ENCODE assay signal across 19 cellular contexts in genomic region chr6:34083227-34083889, GRCh38.
DNase-seq lines count a peak whose midpoint lies in the region; ATAC-seq, FAIRE-seq and TF ChIP-seq lines count a peak whose summit lies in the region.
"Had no signal": no experiment of that assay in that cellular context is flagged by ENCODE, and none has a peak within 500 bp of the region (broad histone marks: within the 10 kb centered on the region; RNA-seq: fewer than 3 reads in every experiment).

No MANE protein-coding gene starts in this region.

- no peak for FAIRE-seq in astrocyte (lab: Jason Lieb, UNC)

- H3K4me3 ChIP-seq in right cardiac atrium (ENCODE audit: low read length), result no peak overlapping the region
- no peak overlapping the region for H3K4me3 ChIP-seq in astrocyte (ENCODE audit: insufficient read depth, low read depth, low read length)
- no peak overlapping the region for H3K4me3 ChIP-seq in sigmoid colon
- H3K4me3 ChIP-seq: GM23248, MG63, PC-9 had no signal

- no peak overlapping the region for H2AFZ ChIP-seq in astrocyte (ENCODE audit: low read depth, low read length)
- H2AFZ ChIP-seq: GM23248, PC-9 had no signal

- H3K27ac ChIP-seq in right cardiac atrium (ENCODE audit: low read length) (no peak overlapping the region), astrocyte (ENCODE audit: low read depth, low read length) (no peak overlapping the region), sigmoid colon (no peak overlapping the region)
- H3K27ac ChIP-seq: C4-2B, GM23248, PC-9, RWPE1 had no signal

- DNase-seq in right cardiac atrium (no peak), left cardiac atrium (no peak), astrocyte (ENCODE audit: low read depth) (no peak), left kidney (ENCODE audit: low read depth, low spot score) (peak; percentile 59), SW 1271 (lab: John Stamatoyannopoulos, UW) (no peak), sigmoid colon (no peak), left colon (no peak)
- DNase-seq: GDM1, GM23248, Kasumi-1, MG63, NCI-H1092, NCI-H1436 treated with DMSO at 0.1 percent for 48 hours, NCI-H510A, NCI-H82, PC-9 had no signal

- peak overlapping the region; percentile 34 for H3K27ac Mint-ChIP-seq in astrocyte (ENCODE audit: unreplicated experiment)

- no peak overlapping the region for H3K4me3 Mint-ChIP-seq in astrocyte (ENCODE audit: unreplicated experiment)

- H3K36me3 ChIP-seq in astrocyte (ENCODE audit: insufficient read depth, low read length) (no peaks in the 10 kb centered on the region), sigmoid colon (no peaks in the 10 kb centered on the region)
- H3K36me3 ChIP-seq: MG63 had no signal

- H3K4me1 Mint-ChIP-seq in astrocyte (ENCODE audit: low read depth, unreplicated experiment), result peaks cover 8% of the 10 kb centered on the region

- H4K20me1 ChIP-seq in astrocyte (ENCODE audit: insufficient read depth, low read length), result no peaks in the 10 kb centered on the region

- no peaks in the 10 kb centered on the region for H3K9me3 Mint-ChIP-seq in astrocyte (ENCODE audit: unreplicated experiment)

- TF ChIP-seq CTCF in astrocyte (IDR thresholded peaks at IDR 0.05; ENCODE audit: insufficient read depth, low read depth, low read length) (no peak), sigmoid colon (IDR thresholded peaks at IDR 0.05) (no peak)

- no peak overlapping the region for H3K9ac ChIP-seq in astrocyte (ENCODE audit: low read length)
- H3K9ac ChIP-seq: GM23248 had no signal

- ATAC-seq in right cardiac atrium, result peak; percentile 27 to 31
- ATAC-seq in left cardiac atrium, result no peak
- ATAC-seq in left colon, result no peak
- ATAC-seq: HCT116 had no signal

- H3K27me3 ChIP-seq in right cardiac atrium (ENCODE audit: control insufficient read depth, insufficient read depth) (no peaks in the 10 kb centered on the region), astrocyte (ENCODE audit: insufficient read depth, low read length) (peaks cover 5% of the 10 kb centered on the region), sigmoid colon (no peaks in the 10 kb centered on the region)
- H3K27me3 ChIP-seq: MG63 had no signal

- WGBS in right cardiac atrium, result 64% methylated on average over 21 of the region's 21 CpGs
- WGBS in sigmoid colon, 2 donors, result 77 to 81% methylated on average over 21 of the region's 21 CpGs

- peaks cover 45% of the 10 kb centered on the region for H3K27me3 Mint-ChIP-seq in astrocyte (ENCODE audit: low read depth, unreplicated experiment)

- H3K4me2 ChIP-seq in astrocyte (ENCODE audit: low read length), result no peak overlapping the region
- H3K4me2 ChIP-seq: PC-9 had no signal

- no peaks in the 10 kb centered on the region for H3K9me3 ChIP-seq in right cardiac atrium (ENCODE audit: control insufficient read depth, low read length)
- H3K9me3 ChIP-seq in astrocyte (ENCODE audit: insufficient read depth, low read depth, low read length), result no peaks in the 10 kb centered on the region
- no peaks in the 10 kb centered on the region for H3K9me3 ChIP-seq in sigmoid colon
- H3K9me3 ChIP-seq: MG63 had no signal

- intact Hi-C loops in right cardiac atrium (cut with DNase I) (no loop called here), left cardiac atrium (cut with DNase I) (no loop called here), sigmoid colon (cut with DNase I) (no loop called here), left colon (cut with DNase I, micrococcal nuclease) (no loop called here)

- TF ChIP-seq EP300 in sigmoid colon (IDR thresholded peaks at IDR 0.05), result no peak

- no peaks in the 10 kb centered on the region for H3K79me2 ChIP-seq in astrocyte (ENCODE audit: insufficient read depth, low read length)

- TF ChIP-seq POLR2A in sigmoid colon (IDR thresholded peaks at IDR 0.05), result no peak

- no peaks in the 10 kb centered on the region for H3K36me3 Mint-ChIP-seq in astrocyte (ENCODE audit: low read depth, unreplicated experiment)

- H3K4me1 ChIP-seq in right cardiac atrium (ENCODE audit: control insufficient read depth, insufficient read depth, low read length) (no peaks in the 10 kb centered on the region), astrocyte (ENCODE audit: insufficient read depth, low read length) (no peaks in the 10 kb centered on the region), sigmoid colon (no peaks in the 10 kb centered on the region)

Comparison
In these comparisons a context has a peak if more than half of its experiments do, and no peak if none do; other contexts are left out.
1. ATAC-seq: peak in right cardiac atrium (2 of 2); none in left cardiac atrium (0 of 2) and left colon (single experiment).